In genomic region chr2:95165030-95165370, GRCh38 we compare ENCODE assay signal across 8 cellular contexts. TPM values are rescaled to one million over a fixed set of nuclear protein-coding genes. Genes with fewer than 3 reads are reported as not detected.
A peak's percentile ranks its signal among the peaks of the same experiment; 100 is the strongest.
DNase-seq lines count a peak whose midpoint lies in the region; ATAC-seq, FAIRE-seq and TF ChIP-seq lines count a peak whose summit lies in the region.

No MANE protein-coding gene starts in this region.

- ATAC-seq in GM21529 (IDR thresholded peaks at IDR 0.05; ENCODE audit: unreplicated experiment), result peak; percentile 15
- peak in 3 of 4 donors; percentile 51 to 68 (median 58) for ATAC-seq in psoas muscle

- H3K4me2 ChIP-seq in OCI-LY7 (ENCODE audit: low read length), result peak overlapping the region; percentile 85

- 1 to 2% (median 1%) methylated on average over 9 of the region's 9 CpGs for WGBS in psoas muscle, 3 donors

- no peaks in the 10 kb centered on the region for H3K9me3 ChIP-seq in OCI-LY7 (ENCODE audit: low read length)
- H3K9me3 ChIP-seq in psoas muscle, result no peaks in the 10 kb centered on the region

- POLR2A ChIA-PET in BJ (lab: Charles Lee), result no interaction called here
- POLR2A ChIA-PET in OCI-LY7 (lab: Charles Lee), result interaction anchor here (0.6 to 3.5 kb wide), 11 partner anchors 11 to 1616 kb away, joined by 3 to 20 read pairs (median 3); partner anchors contain the start of genes FAHD2A, MRPS5 and ZNF892
- POLR2A ChIA-PET in GM10248 (lab: Yijun Ruan, JAX), result interaction anchor here (0.6 kb wide), 1 partner anchor 43 kb away, joined by 3 read pairs; no protein-coding TSS in a partner anchor

- H3K9me2 ChIP-seq in OCI-LY7 (ENCODE audit: insufficient read depth, low read length), result no peaks in the 10 kb centered on the region

- intact Hi-C loops in OCI-LY7 (cut with micrococcal nuclease; ENCODE audit: unreplicated experiment) (loop anchor here (2.0 kb wide), 1 partner anchor 42 kb away; the partner anchor contains the start of gene ZNF892), psoas muscle (cut with DNase I) (loop anchor here (2.0 to 5.0 kb wide), 3 partner anchors 37 to 237 kb away; partner anchors contain the start of genes FAHD2A (in 1 of the 2) and ZNF892 (in 1 of the 2))

- H3K4me1 ChIP-seq in OCI-LY7 (ENCODE audit: insufficient read depth, low read length, poor library complexity, severe bottlenecking) (peaks cover 19% of the 10 kb centered on the region), psoas muscle (peaks cover 19% of the 10 kb centered on the region)

- no peak for DNase-seq in BJ (ENCODE audit: low read depth)
- no peak for DNase-seq in OCI-LY7 (ENCODE audit: low spot score)
- DNase-seq in epithelial cell of proximal tubule (ENCODE audit: low read depth), result no peak
- DNase-seq in psoas muscle, result no peak
- no peak for DNase-seq in D721Med (ENCODE audit: insufficient read length, low spot score)
- DNase-seq in midbrain (lab: John Stamatoyannopoulos, UW), result no peak
- no peak for DNase-seq in GM10248 (ENCODE audit: extremely low spot score)

- peaks cover 18% of the 10 kb centered on the region; the same call in 1 of the 2 replicates for H3K79me2 ChIP-seq in OCI-LY7 (ENCODE audit: insufficient read depth, low read depth, low read length)

- H3K36me3 ChIP-seq in BJ (ENCODE audit: control insufficient read depth, insufficient read depth, low read length) (no peaks in the 10 kb centered on the region; the same call in 1 of the 2 replicates), OCI-LY7 (ENCODE audit: insufficient read depth, low read length) (no peaks in the 10 kb centered on the region), psoas muscle (ENCODE audit: insufficient read depth in 1 of 2, low read depth in 1 of 2) (peaks cover 0 to 4% of the 10 kb centered on the region in 2 donors)

- FAIRE-seq in D721Med (lab: Jason Lieb, UNC), result no peak

- H3K4me3 ChIP-seq in BJ (ENCODE audit: low read depth, low read length) (peak overlapping the region; percentile 74), OCI-LY7 (ENCODE audit: low read depth, low read length, poor library complexity, severe bottlenecking) (peak overlapping the region; percentile 97), epithelial cell of proximal tubule (ENCODE audit: low read depth, low read length) (peak overlapping the region; percentile 86), psoas muscle (peak overlapping the region; percentile 90)

- CTCF ChIA-PET in BJ (lab: Yijun Ruan, JAX), result no interaction called here
- CTCF ChIA-PET in OCI-LY7 (lab: Charles Lee; ENCODE audit: unreplicated experiment), result no interaction called here
- CTCF ChIA-PET in GM10248 (lab: Yijun Ruan, JAX), result interaction anchor here (1.2 to 2.0 kb wide), 5 partner anchors 11 to 143 kb away, joined by 3 to 10 read pairs (median 4); partner anchors contain the start of gene MRPS5

- peak overlapping the region; percentile 79 for H2AFZ ChIP-seq in OCI-LY7 (ENCODE audit: low read length)

- BruUV-seq in OCI-LY7 (replicated peaks; lab: Mats Ljungman, UMichigan), result TSS peak; percentile 91

- no peaks in the 10 kb centered on the region for H3K27me3 ChIP-seq in BJ (ENCODE audit: control insufficient read depth, insufficient read depth, low read length)
- H3K27me3 ChIP-seq in psoas muscle (ENCODE audit: insufficient read depth in 3 of 3, low read length in 2 of 3), result no peaks in the 10 kb centered on the region

- no peaks in the 10 kb centered on the region for H4K20me1 ChIP-seq in OCI-LY7 (ENCODE audit: insufficient read depth, low read length)

- peak overlapping the region; percentile 46 for H3K27ac ChIP-seq in OCI-LY7 (ENCODE audit: low read depth, low read length, poor library complexity, severe bottlenecking)
- peak overlapping the region; percentile 100 for H3K27ac ChIP-seq in psoas muscle

- TF ChIP-seq CTCF in BJ (IDR thresholded peaks at IDR 0.05; ENCODE audit: insufficient read depth, low read depth, low read length), result no peak
- TF ChIP-seq CTCF in OCI-LY7 (conservative IDR thresholded peaks at IDR 0.05; ENCODE audit: low read length), result no peak
- no peak for TF ChIP-seq CTCF in epithelial cell of proximal tubule (conservative IDR thresholded peaks at IDR 0.05; ENCODE audit: low read depth, low read length)
- no peak for TF ChIP-seq CTCF in psoas muscle (IDR thresholded peaks at IDR 0.05)
- TF ChIP-seq CTCF in D721Med (IDR thresholded peaks at IDR 0.05; ENCODE audit: insufficient read depth, missing control alignments), result no peak
- no peak for TF ChIP-seq CTCF in GM10248 (IDR thresholded peaks at IDR 0.05; ENCODE audit: control extremely low read depth, extremely low read depth, low read depth, missing control alignments)

RNA-seq across cellular contexts. Expression of gene ZNF2, which starts 0.6 kb away (rescaled TPM):
- polyA plus RNA-seq in BJ (2011; rRNA removed) (3.2 and 4.1 TPM in 2 replicates), psoas muscle (1 to 10 TPM; 1.7 to 3.2 (median 2.7) TPM)
- polyA minus RNA-seq in BJ (2011; rRNA and poly(A)+ RNA removed), result 5.2 and 7.0 TPM in 2 replicates
- 1.6 and 4.6 TPM in 2 replicates for total RNA-seq in OCI-LY7 (2014; rRNA removed; shearing (Covaris generic))
- total RNA-seq in OCI-LY7 (2022) (3.4 and 3.7 TPM in 2 replicates), epithelial cell of proximal tubule (2.0 and 3.7 TPM in 2 replicates), psoas muscle (1 to 10 TPM; 2.4 to 5.5 (median 2.9) TPM)

RNA-seq across cellular contexts. Expression of gene ZNF514, which starts 5.4 kb away (rescaled TPM):
- 6.2 and 7.1 TPM in 2 replicates for polyA plus RNA-seq in BJ (2011; rRNA removed)
- polyA minus RNA-seq in BJ (2011; rRNA and poly(A)+ RNA removed), result 4.4 and 4.7 TPM in 2 replicates
- total RNA-seq in OCI-LY7 (2014; rRNA removed; shearing (Covaris generic)), result 6.2 and 9.7 TPM in 2 replicates
- total RNA-seq in OCI-LY7 (2022), result 12.8 and 15.3 TPM in 2 replicates
- 4.1 and 5.2 TPM in 2 replicates for total RNA-seq in epithelial cell of proximal tubule
- total RNA-seq in psoas muscle, result 10 to 100 TPM; 11.0 to 14.5 (median 14.2) TPM
- 10 to 100 TPM in 1 of 3 donors, 1 to 10 TPM in 2; 6.4 to 15.3 (median 7.3) TPM for polyA plus RNA-seq in psoas muscle

RNA-seq across cellular contexts. Expression of gene ZNF892, which starts 42.3 kb away (rescaled TPM):
- polyA plus RNA-seq in BJ (2011; rRNA removed), result 0.71 and 1.5 TPM in 2 replicates
- 3.3 and 5.2 TPM in 2 replicates for polyA minus RNA-seq in BJ (2011; rRNA and poly(A)+ RNA removed)
- total RNA-seq in OCI-LY7 (2014; rRNA removed; shearing (Covaris generic)), result 3.1 and 4.7 TPM in 2 replicates
- total RNA-seq in OCI-LY7 (2022), result 2.9 and 4.6 TPM in 2 replicates
- total RNA-seq in epithelial cell of proximal tubule, result 3.4 and 7.1 TPM in 2 replicates
- total RNA-seq in psoas muscle, result 1 to 10 TPM in 3 of 4 donors, under 1 TPM in 1; 0.76 to 2.5 (median 2.0) TPM
- 1 to 10 TPM in 1 of 3 donors, under 1 TPM in 2; 0.33 to 3.3 (median 0.35) TPM for polyA plus RNA-seq in psoas muscle

RNA-seq across cellular contexts. Expression of gene MRPS5, which starts 43.4 kb away (rescaled TPM):
- polyA plus RNA-seq in BJ (2011; rRNA removed), result 38.3 and 45.0 TPM in 2 replicates
- polyA minus RNA-seq in BJ (2011; rRNA and poly(A)+ RNA removed), result 19.9 and 28.4 TPM in 2 replicates
- 89.6 and 117 TPM in 2 replicates for total RNA-seq in OCI-LY7 (2014; rRNA removed; shearing (Covaris generic))
- 90.2 and 100 TPM in 2 replicates for total RNA-seq in OCI-LY7 (2022)
- total RNA-seq in epithelial cell of proximal tubule, result 66.1 and 67.7 TPM in 2 replicates
- 10 to 100 TPM; 45.6 to 79.0 (median 53.4) TPM for total RNA-seq in psoas muscle
- polyA plus RNA-seq in psoas muscle, result 100 to 1,000 TPM in 2 of 3 donors, 10 to 100 TPM in 1; 96.3 to 180 (median 112) TPM
